In the genomic region with DNA sequence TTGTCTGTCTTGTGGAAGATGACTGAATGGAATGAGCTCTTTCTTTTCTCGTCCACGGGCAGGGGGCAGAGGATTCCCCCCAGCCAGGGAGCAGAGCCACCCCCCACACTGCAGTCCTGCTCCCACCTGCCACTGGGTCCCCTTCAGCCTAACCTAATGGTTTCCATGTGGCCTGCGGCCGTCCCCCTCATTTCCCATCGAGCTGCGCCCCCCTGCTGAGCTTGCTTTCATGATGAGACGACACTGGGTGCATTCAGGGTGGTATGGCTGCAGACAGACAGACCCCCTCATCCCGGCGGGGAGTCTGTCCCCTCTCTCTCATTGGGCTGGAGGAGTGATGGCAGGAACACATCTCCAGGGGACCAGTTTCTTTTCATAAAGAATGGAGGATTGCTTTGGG, we compare ENCODE assay signal across 14 cellular contexts.
A peak's percentile ranks its signal among the peaks of the same experiment; 100 is the strongest.
DNase-seq lines count a peak whose midpoint lies in the region; ATAC-seq and TF ChIP-seq lines count a peak whose summit lies in the region.
"Had no signal": no experiment of that assay in that cellular context is flagged by ENCODE, and none has a peak within 500 bp of the region (broad histone marks: within the 10 kb centered on the region; RNA-seq: fewer than 3 reads in every experiment).

No MANE protein-coding gene starts in this region.

- DNase-seq in activated CD8-positive, alpha-beta memory T cell treated with anti-CD3 and anti-CD28 coated beads, Interleukin-2, amount 50 U/mL, for 48 hours: peak; percentile 45
- no peak for DNase-seq in activated CD8-positive, alpha-beta memory T cell treated with anti-CD3 and anti-CD28 coated beads, Interleukin-2, amount 50 U/mL, for 4 hours
- DNase-seq in activated CD8-positive, alpha-beta T cell treated with anti-CD3 and anti-CD28 coated beads for 36 hours: no peak
- DNase-seq in islet precursor cell: peak; percentile 34
- DNase-seq in stimulated activated naive CD8-positive, alpha-beta T cell treated with anti-CD3 and anti-CD28 coated beads, Interleukin-15, amount 100 ng/mL, for 72 hours: no peak
- no peak for DNase-seq in NCI-H526 treated with DMSO at 0.1 percent for 48 hours (lab: John Stamatoyannopoulos, UW)
- DNase-seq: activated CD4-positive, alpha-beta T cell treated with anti-CD3 and anti-CD28 coated beads, Interleukin-2, amount 10 ng/mL, durations not matched to agents 7 days and 5 days; NCI-H1092 treated with DMSO at 0.1 percent for 48 hours; NCI-H510A treated with DMSO at 0.1 percent for 48 hours; PC-9; small intestine; SW 1271 had no signal

- no peak overlapping the region for H3K4me3 Mint-ChIP-seq in activated CD8-positive, alpha-beta T cell treated with anti-CD3 and anti-CD28 coated beads for 36 hours
- H3K4me3 Mint-ChIP-seq in stimulated activated naive CD8-positive, alpha-beta T cell treated with anti-CD3 and anti-CD28 coated beads, Interleukin-15, amount 100 ng/mL, for 72 hours: no peak overlapping the region
- H3K4me3 Mint-ChIP-seq: activated CD4-positive, alpha-beta T cell treated with anti-CD3 and anti-CD28 coated beads, Interleukin-2, amount 10 ng/mL, durations not matched to agents 7 days and 5 days had no signal

- intact Hi-C loops in activated CD8-positive, alpha-beta T cell treated with anti-CD3 and anti-CD28 coated beads for 36 hours (cut with micrococcal nuclease): loop anchor here (5.0 kb wide), 1 partner anchor 100 kb away; no protein-coding TSS in a partner anchor

- no peaks in the 10 kb centered on the region for H3K27me3 Mint-ChIP-seq in activated CD8-positive, alpha-beta T cell treated with anti-CD3 and anti-CD28 coated beads for 36 hours
- H3K27me3 Mint-ChIP-seq in stimulated activated naive CD8-positive, alpha-beta T cell treated with anti-CD3 and anti-CD28 coated beads, Interleukin-15, amount 100 ng/mL, for 72 hours: no peaks in the 10 kb centered on the region
- H3K27me3 Mint-ChIP-seq: activated CD4-positive, alpha-beta T cell treated with anti-CD3 and anti-CD28 coated beads, Interleukin-2, amount 10 ng/mL, durations not matched to agents 7 days and 5 days had no signal

- CTCF ChIA-PET in activated CD8-positive, alpha-beta T cell treated with anti-CD3 and anti-CD28 coated beads for 36 hours (lab: Charles Lee): interaction anchor here (0.6 to 2.1 kb wide), 4 partner anchors 12 to 684 kb away, joined by 3 to 8 read pairs (median 4); no protein-coding TSS in a partner anchor

- peaks cover 64% of the 10 kb centered on the region for H3K36me3 Mint-ChIP-seq in activated CD8-positive, alpha-beta T cell treated with anti-CD3 and anti-CD28 coated beads for 36 hours (ENCODE audit: low read depth)

- POLR2A ChIA-PET in activated CD8-positive, alpha-beta T cell treated with anti-CD3 and anti-CD28 coated beads for 36 hours (lab: Charles Lee): interaction anchor here (1.3 kb wide), 1 partner anchor 16 kb away, joined by 4 read pairs; no protein-coding TSS in a partner anchor

- TF ChIP-seq CTCF in activated CD8-positive, alpha-beta T cell treated with anti-CD3 and anti-CD28 coated beads for 36 hours (IDR thresholded peaks at IDR 0.05): no peak

- peaks cover 5% of the 10 kb centered on the region for H3K9me3 Mint-ChIP-seq in activated CD8-positive, alpha-beta T cell treated with anti-CD3 and anti-CD28 coated beads for 36 hours
- H3K9me3 Mint-ChIP-seq in stimulated activated naive CD8-positive, alpha-beta T cell treated with anti-CD3 and anti-CD28 coated beads, Interleukin-15, amount 100 ng/mL, for 72 hours: peaks cover 5 to 8% of the 10 kb centered on the region in 2 donors

- ATAC-seq in activated CD8-positive, alpha-beta T cell treated with anti-CD3 and anti-CD28 coated beads for 36 hours: no peak
- ATAC-seq in stimulated activated naive CD8-positive, alpha-beta T cell treated with anti-CD3 and anti-CD28 coated beads, Interleukin-15, amount 100 ng/mL, for 72 hours: no peak
- ATAC-seq in HG02884 (IDR thresholded peaks at IDR 0.05; ENCODE audit: unreplicated experiment) (no peak), GM18861 (IDR thresholded peaks at IDR 0.05; ENCODE audit: unreplicated experiment) (no peak)

- H3K4me1 Mint-ChIP-seq in activated CD8-positive, alpha-beta T cell treated with anti-CD3 and anti-CD28 coated beads for 36 hours (ENCODE audit: low read depth): peaks cover 15% of the 10 kb centered on the region
- H3K4me1 Mint-ChIP-seq in stimulated activated naive CD8-positive, alpha-beta T cell treated with anti-CD3 and anti-CD28 coated beads, Interleukin-15, amount 100 ng/mL, for 72 hours: peaks cover 22% of the 10 kb centered on the region

- peak overlapping the region; percentile 76 for H3K27ac Mint-ChIP-seq in activated CD8-positive, alpha-beta T cell treated with anti-CD3 and anti-CD28 coated beads for 36 hours
- H3K27ac Mint-ChIP-seq in stimulated activated naive CD8-positive, alpha-beta T cell treated with anti-CD3 and anti-CD28 coated beads, Interleukin-15, amount 100 ng/mL, for 72 hours: peak overlapping the region; percentile 60 to 84
- H3K27ac Mint-ChIP-seq: activated CD4-positive, alpha-beta T cell treated with anti-CD3 and anti-CD28 coated beads, Interleukin-2, amount 10 ng/mL, durations not matched to agents 7 days and 5 days had no signal

Comparison
In these comparisons a context has a peak if more than half of its experiments do, and no peak if none do; other contexts are left out.
1. DNase-seq: peak in activated CD8-positive, alpha-beta memory T cell treated with anti-CD3 and anti-CD28 coated beads, Interleukin-2, amount 50 U/mL, for 48 hours (single experiment) and islet precursor cell (single experiment); none in activated CD8-positive, alpha-beta memory T cell treated with anti-CD3 and anti-CD28 coated beads, Interleukin-2, amount 50 U/mL, for 4 hours (single experiment), activated CD8-positive, alpha-beta T cell treated with anti-CD3 and anti-CD28 coated beads for 36 hours (single experiment), stimulated activated naive CD8-positive, alpha-beta T cell treated with anti-CD3 and anti-CD28 coated beads, Interleukin-15, amount 100 ng/mL, for 72 hours (0 of 2) and NCI-H526 treated with DMSO at 0.1 percent for 48 hours (single experiment).